13 cellular contexts compared by ENCODE assay signal in the genomic region with DNA sequence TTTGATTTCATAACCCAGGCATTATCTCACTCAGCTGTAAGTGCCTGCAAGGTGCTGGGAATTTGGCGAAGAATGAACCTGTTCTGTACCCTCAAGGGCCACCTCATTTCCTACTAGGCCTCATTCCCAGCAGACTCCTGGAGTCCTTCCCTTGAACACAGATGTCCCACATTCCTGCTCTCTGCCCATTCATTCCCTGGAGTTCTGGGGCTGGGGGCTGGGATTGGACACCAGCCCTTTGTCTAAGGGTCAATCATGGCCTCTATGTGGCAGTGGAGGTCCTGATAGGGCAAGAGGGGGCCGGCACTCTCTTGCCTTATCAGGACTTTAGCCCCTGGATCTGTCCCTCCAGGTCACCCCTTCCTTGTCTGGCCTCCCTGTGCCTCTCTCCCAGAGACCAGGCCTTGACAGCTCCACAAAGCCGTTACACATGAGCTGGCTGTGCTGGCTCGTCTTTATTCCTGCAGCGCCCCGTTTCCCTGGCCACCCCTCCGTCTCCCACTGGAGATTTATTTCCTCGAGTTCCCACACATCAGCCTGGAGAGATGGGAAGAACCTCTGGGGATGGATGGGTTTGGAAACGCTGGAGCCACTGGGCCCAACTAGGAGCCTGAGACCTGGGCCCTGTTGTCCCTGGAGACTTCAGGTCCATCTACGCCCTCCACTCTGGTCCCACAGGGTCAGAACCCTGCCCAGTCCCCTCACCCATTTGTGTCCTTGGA. TPM values are rescaled to one million over a fixed set of nuclear protein-coding genes. Genes with fewer than 3 reads are reported as not detected.
DNase-seq lines count a peak whose midpoint lies in the region; TF ChIP-seq lines count a peak whose summit lies in the region.
"Had no signal": no experiment of that assay in that cellular context is flagged by ENCODE, and none has a peak within 500 bp of the region (broad histone marks: within the 10 kb centered on the region; RNA-seq: fewer than 3 reads in every experiment).

No MANE protein-coding gene starts in this region.

- H3K4me1 ChIP-seq in transverse colon, result peaks cover 4 to 14% (median 8%) of the 10 kb centered on the region in 4 donors

- peaks cover 0 to 36% (median 0%) of the 10 kb centered on the region in 45 donors for H3K27me3 ChIP-seq in dorsolateral prefrontal cortex
- H3K27me3 ChIP-seq in transverse colon, result peaks cover 31% of the 10 kb centered on the region
- H3K27me3 ChIP-seq: SJSA1 had no signal

- TF ChIP-seq POLR2A in transverse colon (IDR thresholded peaks at IDR 0.05), result no peak

- intact Hi-C loops in dorsolateral prefrontal cortex (cut with DNase I), result loop anchor here in 1 of 2 donors (2.0 to 10.0 kb wide), 2 partner anchors 183 to 289 kb away; no protein-coding TSS in a partner anchor
- intact Hi-C loops in transverse colon (cut with DNase I; ENCODE audit: low total_unique reads), result no loop called here
- intact Hi-C loops in Calu3 (cut with micrococcal nuclease; ENCODE audit: unreplicated experiment), result loop anchor here (10.0 kb wide), 1 partner anchor 219 kb away; the partner anchor contains the start of genes ACBD4 and PLCD3

- DNase-seq in SKM-1 (lab: John Stamatoyannopoulos, UW; ENCODE audit: unreplicated experiment), result peak; percentile 28
- DNase-seq in SKM-1 treated with dmso at 0.1 percent for 144 hours (lab: John Stamatoyannopoulos, UW; ENCODE audit: unreplicated experiment), result no peak
- peak in 4 of 10 donors; percentile 16 to 41 (median 34) for DNase-seq in dorsolateral prefrontal cortex
- DNase-seq in nephron progenitor cell, result no peak
- no peak for DNase-seq in transverse colon
- no peak for DNase-seq in ACHN
- DNase-seq in Calu3, result no peak
- DNase-seq in activated gamma-delta T cell treated with Interleukin-2 at 50 U/mL for 16 hours, result no peak
- DNase-seq: NCI-H774 had no signal

- no peaks in the 10 kb centered on the region for H3K36me3 Mint-ChIP-seq in nephron progenitor cell (ENCODE audit: low read depth)
- no peaks in the 10 kb centered on the region for H3K36me3 Mint-ChIP-seq in Calu3 (ENCODE audit: insufficient read depth, unreplicated experiment)

- H3K27ac Mint-ChIP-seq in nephron progenitor cell, result peak overlapping the region; percentile 36
- no peak overlapping the region for H3K27ac Mint-ChIP-seq in Calu3 (ENCODE audit: unreplicated experiment)

- H3K27me3 Mint-ChIP-seq in nephron progenitor cell (ENCODE audit: low read depth, poor library complexity) (peaks cover 49% of the 10 kb centered on the region), Calu3 (ENCODE audit: unreplicated experiment) (peaks cover 56% of the 10 kb centered on the region)

- H3K27ac ChIP-seq in dorsolateral prefrontal cortex (peak overlapping the region in 39 of 59 donors; percentile 2 to 83 (median 39)), transverse colon (peak overlapping the region; percentile 12 to 41 (median 26))
- H3K27ac ChIP-seq: SJSA1 had no signal

- H3K36me3 ChIP-seq in transverse colon, result no peaks in the 10 kb centered on the region
- H3K36me3 ChIP-seq: SJSA1 had no signal

- no peak overlapping the region for H3K4me3 Mint-ChIP-seq in nephron progenitor cell
- H3K4me3 Mint-ChIP-seq in Calu3 (ENCODE audit: low read depth, unreplicated experiment), result no peak overlapping the region

- CTCF ChIA-PET in Calu3 (lab: Charles Lee), result interaction anchor here (0.6 to 1.1 kb wide), 6 partner anchors 41 to 1031 kb away, joined by 3 to 7 read pairs (median 4); no protein-coding TSS in a partner anchor

- TF ChIP-seq EP300 in transverse colon (IDR thresholded peaks at IDR 0.05; ENCODE audit: low read depth), result no peak

- TF ChIP-seq CTCF in dorsolateral prefrontal cortex (IDR thresholded peaks at IDR 0.05 in 54 of 56, conservative IDR thresholded peaks at IDR 0.05 in 2 of 56; ENCODE audit: low read depth in 1 of 56, partially characterized antibody in 56 of 56) (no peak), nephron progenitor cell (IDR thresholded peaks at IDR 0.05) (no peak), transverse colon (IDR thresholded peaks at IDR 0.05) (no peak), Calu3 (IDR thresholded peaks at IDR 0.05; ENCODE audit: unreplicated experiment) (no peak)

- 69 to 84% methylated on average over 4 to 10 of the region's 10 CpGs for WGBS in transverse colon (ENCODE audit: low coverage in 1 of 2), 2 donors

- BruUV-seq in Calu3 (replicated peaks; lab: Mats Ljungman, UMichigan), result no TSS peak

- no peaks in the 10 kb centered on the region for H3K9me3 Mint-ChIP-seq in nephron progenitor cell
- no peaks in the 10 kb centered on the region for H3K9me3 Mint-ChIP-seq in Calu3 (ENCODE audit: low read depth, unreplicated experiment)

- in situ Hi-C loops in transverse colon (cut with MboI; ENCODE audit: low pct_ligation_motif_present in 1 of 4, low pct_unique_long_range_greater_than_20kb in 1 of 4, low sequenced_read_pairs in 3 of 4) (loop anchor here in 2 of 4 donors (10.0 kb wide), 2 partner anchors 179 to 189 kb away; no protein-coding TSS in a partner anchor), ACHN (cut with HindIII; ENCODE audit: low pct_ligation_motif_present, low pct_unique_long_range_greater_than_20kb, low sequenced_read_pairs) (no loop called here)

- H3K9me3 ChIP-seq in transverse colon, result no peaks in the 10 kb centered on the region
- H3K9me3 ChIP-seq: Caco-2, SJSA1 had no signal

- H3K4me1 Mint-ChIP-seq in nephron progenitor cell, result peaks cover 32% of the 10 kb centered on the region
- peaks cover 33% of the 10 kb centered on the region for H3K4me1 Mint-ChIP-seq in Calu3 (ENCODE audit: low read depth, unreplicated experiment)

- H3K4me3 ChIP-seq in dorsolateral prefrontal cortex, result no peak overlapping the region
- H3K4me3 ChIP-seq in transverse colon, result no peak overlapping the region
- H3K4me3 ChIP-seq: SJSA1 had no signal

RNA-seq across cellular contexts. Expression of gene GFAP, which starts 0.9 kb away (rescaled TPM):
- over 10,000 TPM in 24 of 120 experiments, 1,000 to 10,000 TPM in 96; 2,686 to 23,814 (median 7,188) TPM for total RNA-seq in dorsolateral prefrontal cortex
- total RNA-seq in transverse colon, result under 1 TPM in 1 of 4 donors, not detected in 3; 0.68 TPM
- total RNA-seq in Calu3 (2022), result not detected in 2 replicates
- total RNA-seq: A172, Caco-2, SJSA1 had no signal

RNA-seq across cellular contexts. Expression of gene EFTUD2, which starts 17.0 kb away (rescaled TPM):
- total RNA-seq in dorsolateral prefrontal cortex (100 to 1,000 TPM in 36 of 120 experiments, 10 to 100 TPM in 84; 50.3 to 123 (median 95.1) TPM), transverse colon (100 to 1,000 TPM in 1 of 4 donors, 10 to 100 TPM in 3; 37.4 to 136 (median 65.4) TPM), Calu3 (2022) (197 and 202 TPM in 2 replicates)

RNA-seq across cellular contexts. Expression of gene KIF18B, which starts 31.4 kb away (rescaled TPM):
- total RNA-seq in dorsolateral prefrontal cortex, result 1 to 10 TPM in 5 of 120 experiments, under 1 TPM in 98, not detected in 17; 0.10 to 2.1 (median 0.33) TPM
- 1 to 10 TPM in 3 of 4 donors, under 1 TPM in 1; 0.82 to 7.6 (median 3.7) TPM for total RNA-seq in transverse colon
- 72.8 and 84.6 TPM in 2 replicates for total RNA-seq in Calu3 (2022)
- total RNA-seq: mesenteric fat pad had no signal

RNA-seq across cellular contexts. Expression of gene C1QL1, which starts 51.9 kb away (rescaled TPM):
- 10 to 100 TPM in 118 of 120 experiments, 1 to 10 TPM in 2; 7.4 to 35.3 (median 19.6) TPM for total RNA-seq in dorsolateral prefrontal cortex
- 1 to 10 TPM in 2 of 4 donors, under 1 TPM in 1, not detected in 1; 0.55 to 6.8 (median 1.1) TPM for total RNA-seq in transverse colon
- total RNA-seq in Calu3 (2022), result 1.3 and 1.5 TPM in 2 replicates
- total RNA-seq: mesenteric fat pad had no signal

Comparison
In these comparisons a context has a peak if more than half of its experiments do, and no peak if none do; other contexts are left out.
1. RNA of gene GFAP, which starts 0.9 kb away (total RNA-seq): 2,686 to 23,814 TPM in dorsolateral prefrontal cortex; 0.68 TPM in transverse colon and not detected in Calu3; every median in the first group is over 1,000 times any median in the second.